8 cellular contexts compared by ENCODE assay signal in the genomic region with DNA sequence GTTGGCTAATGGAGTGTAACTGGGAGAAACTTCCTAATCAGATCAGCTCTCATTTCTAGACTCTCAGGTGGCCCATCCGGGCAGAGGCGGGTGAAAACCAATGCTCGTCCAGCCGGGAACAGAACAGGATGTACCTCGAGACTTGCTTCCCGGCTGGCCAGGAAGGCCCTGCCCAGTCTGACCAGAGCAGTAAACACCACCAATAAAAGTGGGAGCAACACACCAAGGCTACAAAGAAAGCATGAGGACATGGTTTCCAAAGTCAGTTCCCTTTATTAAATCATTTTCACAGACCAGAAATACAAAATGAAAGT. TPM values are rescaled to one million over a fixed set of nuclear protein-coding genes. Genes with fewer than 3 reads are reported as not detected.
A peak's percentile ranks its signal among the peaks of the same experiment; 100 is the strongest.
DNase-seq lines count a peak whose midpoint lies in the region; ATAC-seq, FAIRE-seq and TF ChIP-seq lines count a peak whose summit lies in the region.

No MANE protein-coding gene starts in this region.

- H3K27ac ChIP-seq in A549, result peak overlapping the region; percentile 91 to 99

- peak overlapping the region; percentile 84 for H3K4me3 Mint-ChIP-seq in activated naive CD8-positive, alpha-beta T cell treated with anti-CD3 and anti-CD28 coated beads for 36 hours
- peak overlapping the region; percentile 78 for H3K4me3 Mint-ChIP-seq in stimulated activated effector memory CD8-positive, alpha-beta T cell treated with anti-CD3 and anti-CD28 coated beads, Interleukin-12 subunit alpha, Interleukin-12 subunit beta, amount 100 ng/mL, for 72 hours

- H3K27ac Mint-ChIP-seq in activated naive CD8-positive, alpha-beta T cell treated with anti-CD3 and anti-CD28 coated beads for 36 hours, result peak overlapping the region; percentile 92
- peak overlapping the region; percentile 93 for H3K27ac Mint-ChIP-seq in stimulated activated effector memory CD8-positive, alpha-beta T cell treated with anti-CD3 and anti-CD28 coated beads, Interleukin-12 subunit alpha, Interleukin-12 subunit beta, amount 100 ng/mL, for 72 hours

- no peak for TF ChIP-seq RAD21 in A549 (conservative IDR thresholded peaks at IDR 0.05 in 1 of 2, IDR thresholded peaks at IDR 0.05 in 1 of 2)

- no peak for TF ChIP-seq CTCF in A549 (IDR thresholded peaks at IDR 0.05)

- peaks cover 44% of the 10 kb centered on the region for H3K36me3 ChIP-seq in H7 (replicated peaks; ENCODE audit: control insufficient read depth, insufficient read depth, low read length)
- peaks cover 44% of the 10 kb centered on the region for H3K36me3 ChIP-seq in iPS-15b (ENCODE audit: control insufficient read depth, insufficient read depth, low read length)

- no peaks in the 10 kb centered on the region for H3K9me3 Mint-ChIP-seq in activated naive CD8-positive, alpha-beta T cell treated with anti-CD3 and anti-CD28 coated beads for 36 hours
- H3K9me3 Mint-ChIP-seq in stimulated activated effector memory CD8-positive, alpha-beta T cell treated with anti-CD3 and anti-CD28 coated beads, Interleukin-12 subunit alpha, Interleukin-12 subunit beta, amount 100 ng/mL, for 72 hours, result no peaks in the 10 kb centered on the region

- H3K4me1 ChIP-seq in A549 (peaks cover 37% of the 10 kb centered on the region), iPS-15b (ENCODE audit: control insufficient read depth, insufficient read depth, low read length) (peaks cover 13% of the 10 kb centered on the region)

- H3K4me3 ChIP-seq in A549, result peak overlapping the region; percentile 64
- peak overlapping the region; percentile 72 for H3K4me3 ChIP-seq in H7 (ENCODE audit: insufficient read depth, low read depth, low read length)
- peak overlapping the region; percentile 58 for H3K4me3 ChIP-seq in iPS-15b (ENCODE audit: low read depth, low read length)

- no peak for TF ChIP-seq EP300 in A549 (IDR thresholded peaks at IDR 0.05)

- no peak for TF ChIP-seq POLR2A in A549 (IDR thresholded peaks at IDR 0.05; ENCODE audit: low read length)

- peaks cover 46% of the 10 kb centered on the region for H3K4me1 Mint-ChIP-seq in activated naive CD8-positive, alpha-beta T cell treated with anti-CD3 and anti-CD28 coated beads for 36 hours
- H3K4me1 Mint-ChIP-seq in stimulated activated effector memory CD8-positive, alpha-beta T cell treated with anti-CD3 and anti-CD28 coated beads, Interleukin-12 subunit alpha, Interleukin-12 subunit beta, amount 100 ng/mL, for 72 hours, result peaks cover 67% of the 10 kb centered on the region

- H3K9me3 ChIP-seq in A549 (no peaks in the 10 kb centered on the region), iPS-15b (ENCODE audit: control insufficient read depth, insufficient read depth, low read length) (no peaks in the 10 kb centered on the region)

- POLR2A ChIA-PET in A549 (lab: Yijun Ruan, JAX), result interaction anchor here (0.6 to 2.6 kb wide), 3 partner anchors 10 to 416 kb away, joined by 3 to 35 read pairs (median 17); a partner anchor contains a TSS

- DNase-seq in A549 (ENCODE audit: low read depth in 1 of 2, low spot score in 1 of 2), result peak; percentile 37 to 55
- DNase-seq in H7, result no peak
- no peak for DNase-seq in activated naive CD8-positive, alpha-beta T cell treated with anti-CD3 and anti-CD28 coated beads for 36 hours
- no peak for DNase-seq in stimulated activated effector memory CD8-positive, alpha-beta T cell treated with anti-CD3 and anti-CD28 coated beads, Interleukin-12 subunit alpha, Interleukin-12 subunit beta, amount 100 ng/mL, for 72 hours (ENCODE audit: low spot score in 2 of 2)

- WGBS in A549 (ENCODE audit: missing lambda C conversion rate), result 26% methylated on average over 6 of the region's 6 CpGs

- FAIRE-seq in A549 (lab: Jason Lieb, UNC), result no peak

- H3K27me3 ChIP-seq in H7 (ENCODE audit: control insufficient read depth, insufficient read depth, low read length), result no peaks in the 10 kb centered on the region
- H3K27me3 ChIP-seq in iPS-15b (ENCODE audit: control insufficient read depth, insufficient read depth, low read length), result no peaks in the 10 kb centered on the region

- peaks cover 54% of the 10 kb centered on the region for H3K36me3 Mint-ChIP-seq in activated naive CD8-positive, alpha-beta T cell treated with anti-CD3 and anti-CD28 coated beads for 36 hours
- H3K36me3 Mint-ChIP-seq in stimulated activated effector memory CD8-positive, alpha-beta T cell treated with anti-CD3 and anti-CD28 coated beads, Interleukin-12 subunit alpha, Interleukin-12 subunit beta, amount 100 ng/mL, for 72 hours, result peaks cover 60% of the 10 kb centered on the region

- CTCF ChIA-PET in A549 (lab: Yijun Ruan, JAX), result interaction anchor here (0.5 to 2.2 kb wide), 8 partner anchors 9 to 318 kb away, joined by 3 to 8 read pairs (median 5); a partner anchor contains a TSS

- no peaks in the 10 kb centered on the region for H3K27me3 Mint-ChIP-seq in activated naive CD8-positive, alpha-beta T cell treated with anti-CD3 and anti-CD28 coated beads for 36 hours

- ATAC-seq in A549 (0 out of 6 replicates have a peak, but pooled peaks of 1 of the 2 experiments have one; percentile 1), HG03342 (IDR thresholded peaks at IDR 0.05; ENCODE audit: unreplicated experiment) (no peak), HG03378 (IDR thresholded peaks at IDR 0.05; ENCODE audit: unreplicated experiment) (no peak), GM21619 (IDR thresholded peaks at IDR 0.05; ENCODE audit: unreplicated experiment) (no peak)
- no peak for ATAC-seq in stimulated activated effector memory CD8-positive, alpha-beta T cell treated with anti-CD3 and anti-CD28 coated beads, Interleukin-12 subunit alpha, Interleukin-12 subunit beta, amount 100 ng/mL, for 72 hours

- peak overlapping the region; percentile 91 for H3K9ac ChIP-seq in iPS-15b (ENCODE audit: low read depth, low read length)

- peak overlapping the region; percentile 85 for H3K4me2 ChIP-seq in A549

TF ChIP-seq in A549, 52 proteins besides CTCF, POLR2A, EP300 and RAD21:
- TF ChIP-seq PHF8 (IDR thresholded peaks at IDR 0.05; ENCODE audit: borderline replicate concordance, low read depth) (no peak), MAFK (IDR thresholded peaks at IDR 0.05; ENCODE audit: partially characterized antibody) (no peak), ZSCAN20 (CRISPR knock-in tag; IDR thresholded peaks at IDR 0.05) (no peak), ESRRA (IDR thresholded peaks at IDR 0.05; ENCODE audit: borderline replicate concordance, low read length) (no peak), NFE2L2 (conservative IDR thresholded peaks at IDR 0.05; ENCODE audit: low read length) (no peak), CBX2 (IDR thresholded peaks at IDR 0.05; ENCODE audit: borderline replicate concordance, low read depth) (no peak), ZNF302 (CRISPR knock-in tag; IDR thresholded peaks at IDR 0.05) (no peak), KDM1A (IDR thresholded peaks at IDR 0.05; ENCODE audit: low read depth) (no peak), MYC (IDR thresholded peaks at IDR 0.05; ENCODE audit: borderline replicate concordance, low read length) (no peak), JUN (IDR thresholded peaks at IDR 0.05) (no peak), RFX5 (IDR thresholded peaks at IDR 0.05) (no peak), HEYL (CRISPR knock-in tag; IDR thresholded peaks at IDR 0.05) (no peak), POLR2AphosphoS2 (conservative IDR thresholded peaks at IDR 0.05; ENCODE audit: low read length) (no peak), FOSL2 (IDR thresholded peaks at IDR 0.05) (no peak), FOSL2 (CRISPR knock-in tag; IDR thresholded peaks at IDR 0.05) (no peak), HDAC2 (IDR thresholded peaks at IDR 0.05) (no peak), CHD4 (IDR thresholded peaks at IDR 0.05; ENCODE audit: borderline replicate concordance) (no peak), CHD2 (IDR thresholded peaks at IDR 0.05; ENCODE audit: low read length, partially characterized antibody) (no peak), SREBF2 (IDR thresholded peaks at IDR 0.05) (no peak)
TF ChIP-seq in A549: peak in this region for 0.

RNA-seq across cellular contexts. Expression of a gene that starts 0.9 kb away (rescaled TPM):
- 35.0 and 36.5 TPM in 2 replicates for polyA plus RNA-seq in A549 (2011; rRNA removed)
- 23.5 and 25.3 TPM in 2 replicates for polyA plus RNA-seq in A549 (2012; cell fraction: cytosol; rRNA removed)
- 124 and 154 TPM in 2 replicates for polyA plus RNA-seq in A549 (2012; cell fraction: nucleus; rRNA removed)
- 46.2 to 54.5 TPM (median 53.1 TPM) in 3 replicates for polyA plus RNA-seq in A549 (2017; fragmentation: RNase III; extraction: RNeasy Plus Mini Kit Qiagen cat#74134 plus additional on column Dnase treatment)
- polyA minus RNA-seq in A549 (2011; rRNA and poly(A)+ RNA removed), result 44.9 and 52.6 TPM in 2 replicates
- total RNA-seq in H7 (2014; rRNA removed; shearing (Covaris generic)), result 38.3 and 48.5 TPM in 2 replicates
- 10 to 100 TPM; 20.8 to 22.1 TPM for total RNA-seq in activated naive CD8-positive, alpha-beta T cell treated with anti-CD3 and anti-CD28 coated beads for 36 hours

RNA-seq across cellular contexts. Expression of a gene that starts 10.0 kb away (rescaled TPM):
- polyA plus RNA-seq in A549 (2011; rRNA removed), result 282 and 288 TPM in 2 replicates
- 209 and 269 TPM in 2 replicates for polyA plus RNA-seq in A549 (2012; cell fraction: cytosol; rRNA removed)
- polyA plus RNA-seq in A549 (2012; cell fraction: nucleus; rRNA removed), result 245 and 266 TPM in 2 replicates
- 323 to 357 TPM (median 335 TPM) in 3 replicates for polyA plus RNA-seq in A549 (2017; fragmentation: RNase III; extraction: RNeasy Plus Mini Kit Qiagen cat#74134 plus additional on column Dnase treatment)
- polyA minus RNA-seq in A549 (2011; rRNA and poly(A)+ RNA removed), result 314 and 342 TPM in 2 replicates
- 158 and 173 TPM in 2 replicates for total RNA-seq in H7 (2014; rRNA removed; shearing (Covaris generic))
- 100 to 1,000 TPM; 318 to 332 TPM for total RNA-seq in activated naive CD8-positive, alpha-beta T cell treated with anti-CD3 and anti-CD28 coated beads for 36 hours

RNA-seq across cellular contexts. Expression of a gene that starts 12.5 kb away (rescaled TPM):
- 0.36 and 0.37 TPM in 2 replicates for polyA plus RNA-seq in A549 (2011; rRNA removed)
- polyA plus RNA-seq in A549 (2012; cell fraction: cytosol; rRNA removed), result 0.21 and 0.34 TPM in 2 replicates
- 0.17 and 0.23 TPM in 2 replicates for polyA plus RNA-seq in A549 (2012; cell fraction: nucleus; rRNA removed)
- 0.05 to 0.17 TPM in 2 of 3 replicates, not detected in the other for polyA plus RNA-seq in A549 (2017; fragmentation: RNase III; extraction: RNeasy Plus Mini Kit Qiagen cat#74134 plus additional on column Dnase treatment)
- polyA minus RNA-seq in A549 (2011; rRNA and poly(A)+ RNA removed), result 0.15 and 0.17 TPM in 2 replicates
- total RNA-seq in H7 (2014; rRNA removed; shearing (Covaris generic)), result not detected in 2 replicates
- not detected for total RNA-seq in activated naive CD8-positive, alpha-beta T cell treated with anti-CD3 and anti-CD28 coated beads for 36 hours

RNA-seq across cellular contexts. Expression of a gene that starts 55.3 kb away (rescaled TPM):
- polyA plus RNA-seq in A549 (2011; rRNA removed), result not detected in 2 replicates
- not detected in 2 replicates for polyA plus RNA-seq in A549 (2012; cell fraction: cytosol; rRNA removed)
- not detected in 2 replicates for polyA plus RNA-seq in A549 (2012; cell fraction: nucleus; rRNA removed)
- polyA plus RNA-seq in A549 (2017; fragmentation: RNase III; extraction: RNeasy Plus Mini Kit Qiagen cat#74134 plus additional on column Dnase treatment), result not detected in 3 replicates
- polyA minus RNA-seq in A549 (2011; rRNA and poly(A)+ RNA removed), result not detected in 2 replicates
- not detected in 2 replicates for total RNA-seq in H7 (2014; rRNA removed; shearing (Covaris generic))
- total RNA-seq in activated naive CD8-positive, alpha-beta T cell treated with anti-CD3 and anti-CD28 coated beads for 36 hours, result not detected

Comparison
In these comparisons a context has a peak if more than half of its experiments do, and no peak if none do; other contexts are left out.
1. DNase-seq: peak in A549 (2 of 2); none in H7 (single experiment), activated naive CD8-positive, alpha-beta T cell treated with anti-CD3 and anti-CD28 coated beads for 36 hours (single experiment) and stimulated activated effector memory CD8-positive, alpha-beta T cell treated with anti-CD3 and anti-CD28 coated beads, Interleukin-12 subunit alpha, Interleukin-12 subunit beta, amount 100 ng/mL, for 72 hours (0 of 2).
2. Peak in every context shown above with its lines, with median percentiles within 50 percentile points of each other: H3K4me3 ChIP-seq.